In the genomic region with DNA sequence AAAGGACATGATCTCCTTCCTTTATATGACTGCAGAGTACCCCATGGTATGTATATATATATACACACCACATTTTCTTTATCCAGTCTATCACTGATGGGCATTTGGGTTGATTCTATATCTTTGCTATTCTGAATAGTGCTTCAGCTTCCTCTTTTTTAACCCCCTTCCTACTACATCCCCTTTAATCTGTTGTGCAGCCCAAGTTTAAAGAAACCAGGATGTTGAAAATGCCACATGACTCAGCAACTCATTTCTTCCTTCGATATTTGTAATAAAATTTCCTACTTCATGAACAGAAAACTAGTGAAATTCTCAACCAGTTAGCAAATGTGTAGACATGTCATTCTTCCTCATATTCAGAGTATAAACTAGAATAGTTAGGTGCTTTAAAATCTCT, we compare ENCODE assay signal across 23 cellular contexts.
"Had no signal": no experiment of that assay in that cellular context is flagged by ENCODE, and none has a peak within 500 bp of the region (broad histone marks: within the 10 kb centered on the region; RNA-seq: fewer than 3 reads in every experiment).

No MANE protein-coding gene starts in this region.

- H3K4me1 ChIP-seq: foreskin keratinocyte, suprapubic skin, transverse colon, vagina had no signal

- H3K27me3 ChIP-seq: foreskin keratinocyte, suprapubic skin, transverse colon, vagina had no signal

- H3K36me3 ChIP-seq: suprapubic skin, transverse colon, vagina had no signal

- ATAC-seq: foreskin keratinocyte; natural killer cell treated with Interleukin-12 subunit alpha and Interleukin-12 subunit beta and Interleukin-15 and Interleukin-18, amount 100 ng/mL, for 72 hours; sciatic nerve; stimulated activated naive CD8-positive, alpha-beta T cell treated with anti-CD3 and anti-CD28 coated beads, Interleukin-15, amount 100 ng/mL, for 72 hours had no signal

- H3K9me3 ChIP-seq: suprapubic skin, transverse colon, vagina had no signal

- H3K4me3 ChIP-seq: lung, smooth muscle cell, suprapubic skin, transverse colon, vagina had no signal

- H3K27ac ChIP-seq: epithelial cell of prostate, foreskin keratinocyte, suprapubic skin, transverse colon, vagina had no signal

- DNase-seq: activated B cell treated with CpG ODN at 0.5 μM for 24 hours; activated CD4-positive, alpha-beta memory T cell treated with anti-CD3 and anti-CD28 coated beads for 36 hours; activated CD4-positive, alpha-beta T cell treated with anti-CD3 and anti-CD28 coated beads for 4 hours; activated naive CD4-positive, alpha-beta T cell; activated naive CD8-positive, alpha-beta T cell treated with anti-CD3 and anti-CD28 coated beads for 36 hours; activated T-cell treated with anti-CD3 and anti-CD28 coated beads for 4 hours; amygdala; caudate nucleus; endodermal cell; foreskin keratinocyte; glutamatergic neuron; hypothalamus; nucleus accumbens; stimulated activated CD4-positive, alpha-beta T cell treated with anti-CD3 and anti-CD28 coated beads, Interleukin-4, amount 100 ng/mL, for 1 hour; stimulated activated naive CD8-positive, alpha-beta T cell treated with anti-CD3 and anti-CD28 coated beads, Interleukin-15, amount 100 ng/mL, for 72 hours; transverse colon had no signal
